In genomic region chr6:41966214-41966920, GRCh38 we compare ENCODE assay signal across 15 cellular contexts. TPM values are rescaled to one million over a fixed set of nuclear protein-coding genes. Genes with fewer than 3 reads are reported as not detected.
DNase-seq lines count a peak whose midpoint lies in the region; ATAC-seq and TF ChIP-seq lines count a peak whose summit lies in the region.
"Had no signal": no experiment of that assay in that cellular context is flagged by ENCODE, and none has a peak within 500 bp of the region (broad histone marks: within the 10 kb centered on the region; RNA-seq: fewer than 3 reads in every experiment).

No MANE protein-coding gene starts in this region.

- no peaks in the 10 kb centered on the region for H3K27me3 Mint-ChIP-seq in CD4-positive, alpha-beta T cell
- no peaks in the 10 kb centered on the region for H3K27me3 Mint-ChIP-seq in natural killer cell (ENCODE audit: low read depth in 2 of 2)
- H3K27me3 Mint-ChIP-seq: activated naive CD4-positive, alpha-beta T cell treated with anti-CD3 and anti-CD28 coated beads, Interleukin-2, amount 10 ng/mL, durations not matched to agents 7 days and 5 days had no signal

- H3K27ac Mint-ChIP-seq in CD4-positive, alpha-beta T cell = peak overlapping the region; percentile 68
- peak overlapping the region; percentile 37 to 55 for H3K27ac Mint-ChIP-seq in natural killer cell
- H3K27ac Mint-ChIP-seq: activated naive CD4-positive, alpha-beta T cell treated with anti-CD3 and anti-CD28 coated beads, Interleukin-2, amount 10 ng/mL, durations not matched to agents 7 days and 5 days had no signal

- H3K4me1 Mint-ChIP-seq in CD4-positive, alpha-beta T cell (ENCODE audit: low read depth) = peaks cover 80% of the 10 kb centered on the region
- peaks cover 73 to 82% of the 10 kb centered on the region in 2 donors for H3K4me1 Mint-ChIP-seq in natural killer cell

- H3K9me3 Mint-ChIP-seq in CD4-positive, alpha-beta T cell = no peaks in the 10 kb centered on the region
- no peaks in the 10 kb centered on the region for H3K9me3 Mint-ChIP-seq in natural killer cell

- H3K9ac ChIP-seq in Karpas-422 (ENCODE audit: low read length) = no peak overlapping the region
- H3K9ac ChIP-seq: parathyroid adenoma had no signal

- CTCF ChIA-PET in CD4-positive, alpha-beta T cell (lab: Charles Lee) = interaction anchor here (1.7 kb wide), 1 partner anchor 23 kb away, joined by 6 read pairs; no protein-coding TSS in a partner anchor

- no peak overlapping the region for H2AFZ ChIP-seq in Karpas-422 (ENCODE audit: low read length)
- H2AFZ ChIP-seq: parathyroid adenoma had no signal

- H3K36me3 ChIP-seq in Karpas-422 (ENCODE audit: insufficient read depth, low read length) = no peaks in the 10 kb centered on the region
- H3K36me3 ChIP-seq: left ventricle myocardium inferior had no signal

- H3K9me2 ChIP-seq in Karpas-422 (replicated peaks; ENCODE audit: insufficient read depth, low read length) = no peaks in the 10 kb centered on the region

- H3K27ac ChIP-seq in CD4-positive, alpha-beta T cell (ENCODE audit: low read depth, low read length) = no peak overlapping the region
- no peak overlapping the region for H3K27ac ChIP-seq in Karpas-422 (ENCODE audit: low read length)
- H3K27ac ChIP-seq: left ventricle myocardium inferior, parathyroid adenoma had no signal

- no peaks in the 10 kb centered on the region for H3K27me3 ChIP-seq in CD4-positive, alpha-beta T cell (ENCODE audit: control insufficient read depth, insufficient read depth, low read length)
- no peaks in the 10 kb centered on the region for H3K27me3 ChIP-seq in Karpas-422 (ENCODE audit: low read length)

- no peak overlapping the region for H3K4me3 Mint-ChIP-seq in CD4-positive, alpha-beta T cell
- H3K4me3 Mint-ChIP-seq in natural killer cell = no peak overlapping the region
- H3K4me3 Mint-ChIP-seq: activated naive CD4-positive, alpha-beta T cell treated with anti-CD3 and anti-CD28 coated beads, Interleukin-2, amount 10 ng/mL, durations not matched to agents 7 days and 5 days had no signal

- no peaks in the 10 kb centered on the region for H3K79me2 ChIP-seq in Karpas-422 (ENCODE audit: low read length)
- H3K79me2 ChIP-seq: parathyroid adenoma had no signal

- ATAC-seq in CD4-positive, alpha-beta T cell (ENCODE audit: poor library complexity) = no peak
- ATAC-seq in natural killer cell = no peak
- ATAC-seq in HG02610 (IDR thresholded peaks at IDR 0.05; ENCODE audit: unreplicated experiment) = no peak
- no peak for ATAC-seq in HG03354 (IDR thresholded peaks at IDR 0.05; ENCODE audit: poor library complexity, severe bottlenecking, unreplicated experiment)

- H3K4me3 ChIP-seq in Karpas-422 (ENCODE audit: low read length) = no peak overlapping the region
- H3K4me3 ChIP-seq: left ventricle myocardium inferior had no signal

- POLR2A ChIA-PET in CD4-positive, alpha-beta T cell (lab: Charles Lee) = interaction anchor here (0.6 to 1.4 kb wide), 3 partner anchors 9 to 179 kb away, joined by 3 read pairs; partner anchors contain the start of gene TOMM6

- DNase-seq in CD4-positive, alpha-beta T cell = no peak
- DNase-seq in HK-2 (ENCODE audit: unreplicated experiment) (peak; percentile 10), astrocyte of the hippocampus (ENCODE audit: low read depth, low spot score) (peak; percentile 76), natural killer cell (no peak), NCI-H446 treated with DMSO at 0.1 percent for 48 hours (lab: John Stamatoyannopoulos, UW) (no peak), Karpas-422 (no peak)
- DNase-seq: activated naive CD4-positive, alpha-beta T cell treated with anti-CD3 and anti-CD28 coated beads, Interleukin-2, amount 10 ng/mL, durations not matched to agents 7 days and 5 days; cortex of kidney; left ventricle myocardium inferior; NCI-H1417; NCI-H774; stimulated activated CD4-positive, alpha-beta T cell treated with anti-CD3 and anti-CD28 coated beads, Interleukin-2, amount 100 ng/mL, for 48 hours had no signal

- no peaks in the 10 kb centered on the region for H3K4me1 ChIP-seq in Karpas-422 (ENCODE audit: low read length)

- H4K20me1 ChIP-seq in Karpas-422 (ENCODE audit: insufficient read depth, low read depth, low read length) = no peaks in the 10 kb centered on the region

- no peak overlapping the region for H3K4me2 ChIP-seq in Karpas-422 (ENCODE audit: low read depth, low read length, poor library complexity, severe bottlenecking)

- TF ChIP-seq CTCF in CD4-positive, alpha-beta T cell (IDR thresholded peaks at IDR 0.05) = no peak
- no peak for TF ChIP-seq CTCF in natural killer cell (IDR thresholded peaks at IDR 0.05)

- intact Hi-C loops in CD4-positive, alpha-beta T cell (cut with DNase I, micrococcal nuclease) = no loop called here
- intact Hi-C loops in natural killer cell (cut with micrococcal nuclease) = no loop called here

- H3K9me3 ChIP-seq in CD4-positive, alpha-beta T cell (ENCODE audit: control insufficient read depth, low read length) = no peaks in the 10 kb centered on the region
- no peaks in the 10 kb centered on the region for H3K9me3 ChIP-seq in Karpas-422 (ENCODE audit: low read length)
- H3K9me3 ChIP-seq: left ventricle myocardium inferior had no signal

- peaks cover 73% of the 10 kb centered on the region for H3K36me3 Mint-ChIP-seq in CD4-positive, alpha-beta T cell (ENCODE audit: low read depth)
- H3K36me3 Mint-ChIP-seq in natural killer cell = no peaks in the 10 kb centered on the region

RNA-seq across cellular contexts. Expression of gene CCND3, which starts 24.8 kb away (rescaled TPM):
- 100 to 1,000 TPM; 247 to 248 TPM for total RNA-seq in CD4-positive, alpha-beta T cell
- total RNA-seq in natural killer cell = 100 to 1,000 TPM; 409 to 438 (median 438) TPM
- total RNA-seq in Karpas-422 (2014; rRNA removed; shearing (Covaris generic); ENCODE audit: low replicate concordance) = 63.5 and 74.8 TPM in 2 replicates

RNA-seq across cellular contexts. Expression of gene BYSL, which starts 45.1 kb away (rescaled TPM):
- 1 to 10 TPM; 1.2 to 1.6 TPM for total RNA-seq in CD4-positive, alpha-beta T cell
- 10 to 100 TPM in 1 of 3 donors, 1 to 10 TPM in 2; 5.4 to 11.6 (median 5.7) TPM for total RNA-seq in natural killer cell
- 17.9 and 32.8 TPM in 2 replicates for total RNA-seq in Karpas-422 (2014; rRNA removed; shearing (Covaris generic); ENCODE audit: low replicate concordance)

RNA-seq across cellular contexts. Expression of gene MED20, which starts 45.4 kb away (rescaled TPM):
- total RNA-seq in CD4-positive, alpha-beta T cell = 1 to 10 TPM; 1.3 to 1.6 TPM
- total RNA-seq in natural killer cell = 10 to 100 TPM in 2 of 3 donors, 1 to 10 TPM in 1; 6.4 to 15.2 (median 15.0) TPM
- 24.1 and 31.5 TPM in 2 replicates for total RNA-seq in Karpas-422 (2014; rRNA removed; shearing (Covaris generic); ENCODE audit: low replicate concordance)

Comparison
In these comparisons a context has a peak if more than half of its experiments do, and no peak if none do; other contexts are left out.
1. DNase-seq: peak in HK-2 (single experiment) and astrocyte of the hippocampus (single experiment); none in CD4-positive, alpha-beta T cell (0 of 10), natural killer cell (single experiment), NCI-H446 treated with DMSO at 0.1 percent for 48 hours (single experiment) and Karpas-422 (single experiment).